ENCODE assay signal across 9 cellular contexts in the genomic region with DNA sequence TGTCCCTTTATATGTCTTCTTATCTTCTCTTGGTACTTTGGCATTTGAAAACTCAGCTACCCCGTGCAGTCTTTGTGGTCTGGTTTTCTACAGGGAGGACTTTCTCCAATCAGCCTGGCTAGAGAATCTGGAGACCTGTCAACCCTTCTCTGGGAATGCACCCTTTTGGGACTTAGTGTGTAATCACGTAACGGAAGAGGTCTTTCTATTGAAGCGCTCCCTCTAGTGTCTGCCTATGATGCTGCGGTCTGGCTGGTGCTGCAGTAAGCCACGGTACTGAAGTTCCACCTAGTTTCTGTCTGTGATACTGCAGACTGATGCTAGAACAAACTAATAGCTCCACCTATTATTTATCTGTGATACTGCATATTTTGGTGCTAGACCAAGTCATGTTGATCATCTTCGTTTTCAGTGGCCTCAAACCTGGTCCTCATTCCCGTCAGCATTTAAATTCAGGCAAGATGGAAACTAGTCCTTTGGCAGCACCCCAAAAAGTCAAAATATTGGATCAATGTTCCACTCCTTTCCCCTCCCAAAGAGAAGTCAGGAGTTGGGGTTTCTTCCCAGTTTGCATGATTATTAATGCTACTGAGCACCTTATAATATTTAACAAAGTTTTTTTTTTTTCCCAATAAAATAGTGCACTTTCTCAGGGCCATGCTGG. TPM values are rescaled to one million over a fixed set of nuclear protein-coding genes. Genes with fewer than 3 reads are reported as not detected.
DNase-seq lines count a peak whose midpoint lies in the region; ATAC-seq and TF ChIP-seq lines count a peak whose summit lies in the region.
"Had no signal": no experiment of that assay in that cellular context is flagged by ENCODE, and none has a peak within 500 bp of the region (broad histone marks: within the 10 kb centered on the region; RNA-seq: fewer than 3 reads in every experiment).

No MANE protein-coding gene starts in this region.

- intact Hi-C loops in posterior cingulate gyrus (cut with DNase I), result no loop called here
- intact Hi-C loops in vagina (cut with DNase I), result no loop called here

- DNase-seq in NCI-H1048 (lab: John Stamatoyannopoulos, UW), result peak; percentile 54
- peak; percentile 95 for DNase-seq in SK-MEL-5 (ENCODE audit: low read depth, low spot score)
- DNase-seq in activated naive CD4-positive, alpha-beta T cell (lab: John Stamatoyannopoulos, UW), result peak; percentile 17 to 46 (median 32)
- DNase-seq in glomerular endothelial cell (ENCODE audit: extremely low read depth, low read depth, low spot score), result peak; percentile 75
- peak; percentile 38 to 93 (median 58) for DNase-seq in posterior cingulate gyrus
- DNase-seq in vagina (ENCODE audit: extremely low spot score in 2 of 2), result no peak

- H3K27ac ChIP-seq in vagina, result no peak overlapping the region

- no peaks in the 10 kb centered on the region for H3K9me3 ChIP-seq in vagina

- in situ Hi-C loops in SK-MEL-5 (cut with HindIII; ENCODE audit: low pct_unique_long_range_greater_than_20kb, low sequenced_read_pairs), result no loop called here

- no peaks in the 10 kb centered on the region for H3K27me3 ChIP-seq in vagina

- no peak for TF ChIP-seq POLR2A in vagina (IDR thresholded peaks at IDR 0.05)

- peak; percentile 97 for ATAC-seq in HG02623 (IDR thresholded peaks at IDR 0.05; ENCODE audit: unreplicated experiment)

- H3K4me3 ChIP-seq in vagina, result no peak overlapping the region

- TF ChIP-seq CTCF in GM12873 (IDR thresholded peaks at IDR 0.05; ENCODE audit: insufficient read depth, low read depth, low read length, missing control alignments) (peak; percentile 99), vagina (IDR thresholded peaks at IDR 0.05) (peak; percentile 66 to 95 (median 86))

- no peaks in the 10 kb centered on the region for H3K36me3 ChIP-seq in vagina

- peaks cover 8% of the 10 kb centered on the region for H3K4me1 ChIP-seq in vagina

RNA-seq across cellular contexts. Expression of a gene that starts 12.5 kb away (rescaled TPM):
- total RNA-seq in SK-MEL-5 (2014; rRNA removed; shearing (Covaris generic)), result not detected in 2 replicates
- polyA plus RNA-seq in SK-MEL-5 (2015; cell fraction: cytosol; rRNA removed), result not detected in 2 replicates
- not detected in 2 replicates for polyA plus RNA-seq in SK-MEL-5 (2015; cell fraction: nucleus; rRNA removed)
- total RNA-seq in glomerular endothelial cell (0.97 and 15.8 TPM in 2 replicates), vagina (2.9 TPM)

RNA-seq across cellular contexts. Expression of a gene that starts 37.0 kb away (rescaled TPM):
- 31.1 and 33.3 TPM in 2 replicates for total RNA-seq in SK-MEL-5 (2014; rRNA removed; shearing (Covaris generic))
- 54.6 and 78.6 TPM in 2 replicates for polyA plus RNA-seq in SK-MEL-5 (2015; cell fraction: cytosol; rRNA removed)
- polyA plus RNA-seq in SK-MEL-5 (2015; cell fraction: nucleus; rRNA removed), result 113 and 129 TPM in 2 replicates
- total RNA-seq in glomerular endothelial cell (53.9 and 74.2 TPM in 2 replicates), vagina (53.8 TPM)

RNA-seq across cellular contexts. Expression of a gene that starts 53.8 kb away (rescaled TPM):
- total RNA-seq in SK-MEL-5 (2014; rRNA removed; shearing (Covaris generic)), result not detected in 2 replicates
- polyA plus RNA-seq in SK-MEL-5 (2015; cell fraction: cytosol; rRNA removed), result not detected in 2 replicates
- polyA plus RNA-seq in SK-MEL-5 (2015; cell fraction: nucleus; rRNA removed), result not detected in 2 replicates
- total RNA-seq in glomerular endothelial cell (0.19 TPM in 1 of 2 replicates, not detected in the other), vagina (not detected)
- total RNA-seq: urinary bladder had no signal

Comparison
In these comparisons a context has a peak if more than half of its experiments do, and no peak if none do; other contexts are left out.
1. DNase-seq: peak in NCI-H1048 (single experiment), SK-MEL-5 (single experiment), activated naive CD4-positive, alpha-beta T cell (4 of 4), glomerular endothelial cell (single experiment) and posterior cingulate gyrus (10 of 10); none in vagina (0 of 2).